20 cellular contexts compared by ENCODE assay signal in genomic region chr11:71115770-71116434, GRCh38.
DNase-seq lines count a peak whose midpoint lies in the region; ATAC-seq, FAIRE-seq and TF ChIP-seq lines count a peak whose summit lies in the region.
"Had no signal": no experiment of that assay in that cellular context is flagged by ENCODE, and none has a peak within 500 bp of the region (broad histone marks: within the 10 kb centered on the region; RNA-seq: fewer than 3 reads in every experiment).

No MANE protein-coding gene starts in this region.

- no peaks in the 10 kb centered on the region for H4K20me1 ChIP-seq in GM23248 (ENCODE audit: insufficient read depth)
- no peaks in the 10 kb centered on the region; the same call in 1 of the 2 replicates for H4K20me1 ChIP-seq in K562 (replicated peaks; ENCODE audit: control insufficient read depth, insufficient read depth, low read length)

- H3K9ac ChIP-seq in GM23248 (no peak overlapping the region), K562 (ENCODE audit: insufficient read depth in 1 of 2, low read depth in 2 of 2, low read length in 2 of 2) (no peak overlapping the region)

- in situ Hi-C loops in GM23248 (cut with MboI): no loop called here
- in situ Hi-C loops in K562 (cut with MboI): no loop called here

- no peak for TF ChIP-seq POLR2A in K562 (conservative IDR thresholded peaks at IDR 0.05)
- no peak for TF ChIP-seq POLR2A in gastroesophageal sphincter (IDR thresholded peaks at IDR 0.05)

- WGBS in GM23248 (ENCODE audit: low coverage in 1 of 2, low lambda C conversion rate in 2 of 2, missing lambda C conversion rate in 2 of 2), 2 experiments: 48 to 51% methylated on average over 12 of the region's 12 CpGs
- 3% methylated on average over 12 of the region's 12 CpGs for WGBS in K562 (ENCODE audit: insufficient coverage, low coverage, missing lambda C conversion rate)
- 67 to 80% methylated on average over 1 to 11 of the region's 12 CpGs for WGBS in gastroesophageal sphincter (ENCODE audit: low coverage in 1 of 2), 2 donors

- no peak overlapping the region for H3K4me3 Mint-ChIP-seq in Caco-2 (ENCODE audit: unreplicated experiment)
- H3K4me3 Mint-ChIP-seq: CD4-positive, CD25-positive, alpha-beta regulatory T cell; T-helper 17 cell had no signal

- H3F3A ChIP-seq in GM23248 (ENCODE audit: insufficient read depth): no peaks in the 10 kb centered on the region

- no peaks in the 10 kb centered on the region for H3K9me2 ChIP-seq in GM23248 (ENCODE audit: insufficient read depth)

- no peaks in the 10 kb centered on the region for H3K27me3 ChIP-seq in Caco-2 (replicated peaks; ENCODE audit: control insufficient read depth, insufficient read depth, low read length)
- peaks cover 12% of the 10 kb centered on the region for H3K27me3 ChIP-seq in GM23248 (replicated peaks; ENCODE audit: insufficient read depth)
- H3K27me3 ChIP-seq in K562 (ENCODE audit: control insufficient read depth in 2 of 2, insufficient read depth in 2 of 2, low read length in 2 of 2): peaks cover 23 to 75% of the 10 kb centered on the region in 2 experiments
- peaks cover 66% of the 10 kb centered on the region for H3K27me3 ChIP-seq in gastroesophageal sphincter
- H3K27me3 ChIP-seq: SJSA1 had no signal

- DNase-seq in Caco-2: peak in 1 of 2 experiments; percentile 32
- peak; percentile 27 for DNase-seq in GM23248
- no peak for DNase-seq in K562 (ENCODE audit: extremely low read depth in 1 of 4, low spot score in 3 of 4)
- no peak for DNase-seq in SKM-1 (lab: John Stamatoyannopoulos, UW; ENCODE audit: unreplicated experiment)
- no peak for DNase-seq in left colon
- no peak for DNase-seq in inferior parietal cortex (ENCODE audit: extremely low spot score)
- DNase-seq: AML-193; CD4-positive, CD25-positive, alpha-beta regulatory T cell; COR-L47; DMS153; H7; Karpas-422; NCI-H1105 treated with DMSO at 0.1 percent for 48 hours; NCI-H1694; NCI-H2081 treated with DMSO at 0.1 percent for 48 hours; T-helper 17 cell had no signal

- H3K4me2 ChIP-seq in GM23248 (ENCODE audit: unreplicated experiment) (no peak overlapping the region), K562 (ENCODE audit: insufficient read depth, low read length) (no peak overlapping the region)

- intact Hi-C loops in Caco-2 (cut with micrococcal nuclease; ENCODE audit: unreplicated experiment) (no loop called here), K562 (cut with micrococcal nuclease) (no loop called here), left colon (cut with DNase I, micrococcal nuclease) (no loop called here)

- no peak overlapping the region for H2AFZ ChIP-seq in GM23248
- no peak overlapping the region for H2AFZ ChIP-seq in K562 (ENCODE audit: low read depth, low read length)

- TF ChIP-seq RAD21 in K562 (CRISPR knock-in tag; conservative IDR thresholded peaks at IDR 0.05 in 1 of 2, IDR thresholded peaks at IDR 0.05 in 1 of 2): no peak

- ATAC-seq in K562 (no peak), gastroesophageal sphincter (peak; percentile 13), left colon (no peak)
- ATAC-seq: Panc1, T-helper 17 cell had no signal

- H3K27ac Mint-ChIP-seq in Caco-2 (ENCODE audit: unreplicated experiment): peak overlapping the region; percentile 78

- H3K4me3 ChIP-seq in Caco-2 (ENCODE audit: low read depth, low read length) (no peak overlapping the region), GM23248 (no peak overlapping the region), K562 (no peak overlapping the region), gastroesophageal sphincter (no peak overlapping the region)
- H3K4me3 ChIP-seq: SJSA1 had no signal

- no peaks in the 10 kb centered on the region for H3K79me2 ChIP-seq in GM23248 (ENCODE audit: insufficient read depth)
- H3K79me2 ChIP-seq in K562 (ENCODE audit: control insufficient read depth, insufficient read depth, low read length): no peaks in the 10 kb centered on the region

- H3K9me3 ChIP-seq in Caco-2: no peaks in the 10 kb centered on the region
- no peaks in the 10 kb centered on the region for H3K9me3 ChIP-seq in GM23248 (ENCODE audit: low read depth)
- no peaks in the 10 kb centered on the region for H3K9me3 ChIP-seq in K562 (replicated peaks; ENCODE audit: control insufficient read depth, insufficient read depth, low read depth, low read length)
- H3K9me3 ChIP-seq in gastroesophageal sphincter: no peaks in the 10 kb centered on the region
- H3K9me3 ChIP-seq: SJSA1 had no signal

- no peak for FAIRE-seq in K562 (lab: Jason Lieb, UNC)
- FAIRE-seq: GM12891 had no signal

- no peaks in the 10 kb centered on the region for H3K27me3 Mint-ChIP-seq in Caco-2 (ENCODE audit: insufficient read depth, unreplicated experiment)

- peaks cover 28% of the 10 kb centered on the region for H3K4me1 ChIP-seq in Caco-2
- H3K4me1 ChIP-seq in GM23248 (ENCODE audit: insufficient read depth): no peaks in the 10 kb centered on the region
- no peaks in the 10 kb centered on the region for H3K4me1 ChIP-seq in K562 (replicated peaks in 1 of 2; ENCODE audit: control insufficient read depth in 2 of 2, insufficient read depth in 2 of 2, low read length in 2 of 2)
- H3K4me1 ChIP-seq in gastroesophageal sphincter: no peaks in the 10 kb centered on the region
- H3K4me1 ChIP-seq: SJSA1 had no signal

- no peaks in the 10 kb centered on the region for H3K9me3 Mint-ChIP-seq in Caco-2 (ENCODE audit: unreplicated experiment)
- H3K9me3 Mint-ChIP-seq: CD4-positive, CD25-positive, alpha-beta regulatory T cell had no signal

- TF ChIP-seq EP300 in K562 (IDR thresholded peaks at IDR 0.05; ENCODE audit: low read length): no peak
- TF ChIP-seq EP300 in gastroesophageal sphincter (IDR thresholded peaks at IDR 0.05): no peak

- H3K27ac ChIP-seq in GM23248 (no peak overlapping the region), K562 (ENCODE audit: extremely low read depth, low read depth, low read length) (no peak overlapping the region), gastroesophageal sphincter (no peak overlapping the region)
- H3K27ac ChIP-seq: SJSA1 had no signal

- CTCF ChIA-PET in Caco-2 (lab: Charles Lee) (interaction anchor here (0.5 to 0.6 kb wide), 2 partner anchors 157 to 848 kb away, joined by 3 to 4 read pairs; no protein-coding TSS in a partner anchor), K562 (lab: Yijun Ruan, JAX; ENCODE audit: low intra/inter-chr PET ratio) (no interaction called here)

- no peaks in the 10 kb centered on the region for H3K9me1 ChIP-seq in K562 (ENCODE audit: control insufficient read depth, insufficient read depth, low read length)

- POLR2A ChIA-PET in Caco-2 (lab: Charles Lee): no interaction called here
- POLR2A ChIA-PET in K562 (lab: Yijun Ruan, JAX): interaction anchor here (0.6 kb wide), 1 partner anchor 1470 kb away, joined by 3 read pairs; no protein-coding TSS in a partner anchor

- peaks cover 89% of the 10 kb centered on the region for H3K36me3 Mint-ChIP-seq in Caco-2 (ENCODE audit: insufficient read depth, unreplicated experiment)
- H3K36me3 Mint-ChIP-seq: CD4-positive, CD25-positive, alpha-beta regulatory T cell had no signal

- H3K36me3 ChIP-seq in Caco-2 (ENCODE audit: control insufficient read depth, insufficient read depth, low read length) (peaks cover 12% of the 10 kb centered on the region), GM23248 (ENCODE audit: low read depth) (no peaks in the 10 kb centered on the region), K562 (ENCODE audit: control insufficient read depth, insufficient read depth, low read length) (no peaks in the 10 kb centered on the region), gastroesophageal sphincter (no peaks in the 10 kb centered on the region)
- H3K36me3 ChIP-seq: SJSA1 had no signal

- BruUV-seq in Caco-2 (replicated peaks; lab: Mats Ljungman, UMichigan): no TSS peak
- no TSS peak for BruUV-seq in K562 (replicated peaks; lab: Mats Ljungman, UMichigan)

- H3K4me1 Mint-ChIP-seq in Caco-2 (ENCODE audit: low read depth, unreplicated experiment): peaks cover 20% of the 10 kb centered on the region
- H3K4me1 Mint-ChIP-seq: CD4-positive, CD25-positive, alpha-beta regulatory T cell; T-helper 17 cell had no signal

- TF ChIP-seq CTCF in Caco-2 (IDR thresholded peaks at IDR 0.05; ENCODE audit: insufficient read depth in 1 of 2, low read depth in 1 of 2, low read length in 1 of 2, severe bottlenecking in 1 of 2, unreplicated experiment in 1 of 2) (no peak), K562 (IDR thresholded peaks at IDR 0.05 in 2 of 3, conservative IDR thresholded peaks at IDR 0.05 in 1 of 3; ENCODE audit: insufficient read depth in 2 of 3, low read depth in 1 of 3, low read length in 3 of 3) (no peak), gastroesophageal sphincter (IDR thresholded peaks at IDR 0.05) (no peak)

TF ChIP-seq in K562, 482 proteins besides CTCF, POLR2A, EP300 and RAD21 (continues in another document):
- no peak for TF ChIP-seq KAT7 (CRISPR knock-in tag; IDR thresholded peaks at IDR 0.05; ENCODE audit: borderline replicate concordance)
- TF ChIP-seq SUPT5H (IDR thresholded peaks at IDR 0.05): no peak
- TF ChIP-seq KDM1A (IDR thresholded peaks at IDR 0.05): peak in 1 of 2 experiments; percentile 27; a peak in 1 of 4 replicates
- no peak for TF ChIP-seq DMBX1 (CRISPR knock-in tag; IDR thresholded peaks at IDR 0.05; ENCODE audit: borderline replicate concordance)
- TF ChIP-seq PHF20 (IDR thresholded peaks at IDR 0.05; ENCODE audit: partially characterized antibody): no peak
- no peak for TF ChIP-seq ZNF639 (CRISPR knock-in tag; conservative IDR thresholded peaks at IDR 0.05 in 1 of 2, IDR thresholded peaks at IDR 0.05 in 1 of 2)
- TF ChIP-seq GATA2 (CRISPR knock-in tag; IDR thresholded peaks at IDR 0.05): no peak
- no peak for TF ChIP-seq TFAP4 (CRISPR knock-in tag; IDR thresholded peaks at IDR 0.05; ENCODE audit: borderline replicate concordance)
